Comparison of ENCODE assay signal across 1 cellular context in the genomic region with DNA sequence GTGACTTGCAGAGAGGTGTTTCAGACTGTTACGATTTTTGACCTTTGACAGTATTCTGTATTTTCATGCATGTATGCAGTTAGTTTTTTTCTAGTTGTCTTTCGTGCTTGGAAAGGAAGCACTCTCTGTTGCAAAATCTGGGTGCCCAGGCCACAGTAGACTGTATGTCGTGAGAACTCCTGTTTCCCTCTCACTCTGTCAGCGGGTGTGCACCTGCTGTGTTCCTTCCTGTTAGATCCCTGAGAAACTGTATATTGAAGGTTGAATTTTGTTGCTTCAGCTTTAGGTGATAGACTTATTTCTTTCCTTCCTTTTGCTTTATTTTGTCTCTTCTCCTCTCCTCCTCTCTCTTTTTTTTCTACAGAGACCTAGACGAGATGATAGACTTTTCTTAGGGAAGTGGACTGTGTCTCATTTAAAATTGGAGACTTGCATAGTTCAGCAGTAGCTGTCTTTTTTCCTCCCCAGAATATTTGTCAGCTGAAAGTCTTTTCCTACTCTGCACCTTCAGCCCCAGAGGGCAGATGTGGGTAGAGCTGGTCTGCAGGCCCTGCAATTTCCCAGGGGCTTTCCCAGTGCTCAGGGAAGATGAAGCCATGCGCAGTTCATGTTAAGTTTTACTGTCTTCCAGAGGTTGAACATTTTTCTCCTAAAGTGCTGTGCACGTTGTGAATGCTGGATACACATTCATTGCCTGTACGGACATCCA.
TF ChIP-seq lines count a peak whose summit lies in the region.

No MANE protein-coding gene starts in this region.

TF ChIP-seq in K562, 482 proteins besides CTCF, POLR2A, EP300 and RAD21 (continued from another document and continues in another):
- TF ChIP-seq ZBTB49 (CRISPR knock-in tag; IDR thresholded peaks at IDR 0.05; ENCODE audit: borderline replicate concordance) (no peak), BRD9 (IDR thresholded peaks at IDR 0.05; ENCODE audit: low read depth, partially characterized antibody) (no peak), CCNT2 (IDR thresholded peaks at IDR 0.05; ENCODE audit: borderline replicate concordance, extremely low read depth, insufficient read length, low read depth, low read length) (no peak), FUS (optimal IDR thresholded peaks at IDR 0.05; ENCODE audit: low read depth, low read length) (no peak), ZNF146 (CRISPR knock-in tag; IDR thresholded peaks at IDR 0.05; ENCODE audit: unreplicated experiment) (no peak), KDM4B (IDR thresholded peaks at IDR 0.05; ENCODE audit: borderline replicate concordance in 2 of 2, low read depth in 1 of 2) (no peak), ELF2 (CRISPR knock-in tag; IDR thresholded peaks at IDR 0.05) (no peak), ETV6 (IDR thresholded peaks at IDR 0.05; ENCODE audit: borderline replicate concordance in 1 of 2, low read depth in 2 of 2, low read length in 1 of 2) (no peak), ETV6 (CRISPR knock-in tag; IDR thresholded peaks at IDR 0.05; ENCODE audit: borderline replicate concordance) (no peak), KDM5B (IDR thresholded peaks at IDR 0.05; ENCODE audit: insufficient replicate concordance, low read depth, low read length) (peak; percentile 16), PTRF (tag; IDR thresholded peaks at IDR 0.05) (no peak), CSDE1 (IDR thresholded peaks at IDR 0.05) (no peak), CBFA2T2 (conservative IDR thresholded peaks at IDR 0.05) (no peak), ZNF655 (CRISPR knock-in tag; IDR thresholded peaks at IDR 0.05) (no peak), ZNF184 (CRISPR knock-in tag; IDR thresholded peaks at IDR 0.05) (no peak), THRB (CRISPR knock-in tag; conservative IDR thresholded peaks at IDR 0.05) (no peak), TARDBP (IDR thresholded peaks at IDR 0.05) (no peak), THRAP3 (IDR thresholded peaks at IDR 0.05; ENCODE audit: borderline replicate concordance) (no peak), ZFX (CRISPR knock-in tag; IDR thresholded peaks at IDR 0.05) (0 out of 2 replicates have a peak, but pooled peaks have one; percentile 44), REST (CRISPR knock-in tag; IDR thresholded peaks at IDR 0.05; ENCODE audit: low read depth) (no peak), ESRRA (IDR thresholded peaks at IDR 0.05; ENCODE audit: borderline replicate concordance, low read depth) (no peak), SPI1 (IDR thresholded peaks at IDR 0.05; ENCODE audit: borderline replicate concordance, low read depth, low read length) (0 out of 2 replicates have a peak, but pooled peaks have one; percentile 4), ZZZ3 (IDR thresholded peaks at IDR 0.05) (no peak), DNMT1 (IDR thresholded peaks at IDR 0.05) (no peak), SUPT5H (IDR thresholded peaks at IDR 0.05) (no peak), TRIM28 (IDR thresholded peaks at IDR 0.05) (no peak), POLR2H (tag; IDR thresholded peaks at IDR 0.05; ENCODE audit: low read depth) (no peak), NCOA2 (IDR thresholded peaks at IDR 0.05; ENCODE audit: partially characterized antibody in 2 of 2) (no peak), COPS2 (conservative IDR thresholded peaks at IDR 0.05) (no peak), ADNP (tag; IDR thresholded peaks at IDR 0.05) (no peak), POU5F1 (IDR thresholded peaks at IDR 0.05; ENCODE audit: borderline replicate concordance, low read depth, low read length, partially characterized antibody) (no peak), CHD1 (IDR thresholded peaks at IDR 0.05; ENCODE audit: low read length) (peak; percentile 59), SNAPC5 (CRISPR knock-in tag; IDR thresholded peaks at IDR 0.05) (0 out of 2 replicates have a peak, but pooled peaks have one; percentile 19), SOX6 (IDR thresholded peaks at IDR 0.05) (no peak), GATA2 (CRISPR knock-in tag; IDR thresholded peaks at IDR 0.05) (no peak), GATAD2A (IDR thresholded peaks at IDR 0.05) (no peak), RBM14 (IDR thresholded peaks at IDR 0.05; ENCODE audit: borderline replicate concordance, insufficient read depth, low read depth, low read length) (no peak), LEF1 (IDR thresholded peaks at IDR 0.05) (no peak), ZNF41 (CRISPR knock-in tag; conservative IDR thresholded peaks at IDR 0.05) (no peak), NFIC (IDR thresholded peaks at IDR 0.05) (no peak), ZNF431 (CRISPR knock-in tag; IDR thresholded peaks at IDR 0.05) (no peak)
- TF ChIP-seq, protein P1, sequence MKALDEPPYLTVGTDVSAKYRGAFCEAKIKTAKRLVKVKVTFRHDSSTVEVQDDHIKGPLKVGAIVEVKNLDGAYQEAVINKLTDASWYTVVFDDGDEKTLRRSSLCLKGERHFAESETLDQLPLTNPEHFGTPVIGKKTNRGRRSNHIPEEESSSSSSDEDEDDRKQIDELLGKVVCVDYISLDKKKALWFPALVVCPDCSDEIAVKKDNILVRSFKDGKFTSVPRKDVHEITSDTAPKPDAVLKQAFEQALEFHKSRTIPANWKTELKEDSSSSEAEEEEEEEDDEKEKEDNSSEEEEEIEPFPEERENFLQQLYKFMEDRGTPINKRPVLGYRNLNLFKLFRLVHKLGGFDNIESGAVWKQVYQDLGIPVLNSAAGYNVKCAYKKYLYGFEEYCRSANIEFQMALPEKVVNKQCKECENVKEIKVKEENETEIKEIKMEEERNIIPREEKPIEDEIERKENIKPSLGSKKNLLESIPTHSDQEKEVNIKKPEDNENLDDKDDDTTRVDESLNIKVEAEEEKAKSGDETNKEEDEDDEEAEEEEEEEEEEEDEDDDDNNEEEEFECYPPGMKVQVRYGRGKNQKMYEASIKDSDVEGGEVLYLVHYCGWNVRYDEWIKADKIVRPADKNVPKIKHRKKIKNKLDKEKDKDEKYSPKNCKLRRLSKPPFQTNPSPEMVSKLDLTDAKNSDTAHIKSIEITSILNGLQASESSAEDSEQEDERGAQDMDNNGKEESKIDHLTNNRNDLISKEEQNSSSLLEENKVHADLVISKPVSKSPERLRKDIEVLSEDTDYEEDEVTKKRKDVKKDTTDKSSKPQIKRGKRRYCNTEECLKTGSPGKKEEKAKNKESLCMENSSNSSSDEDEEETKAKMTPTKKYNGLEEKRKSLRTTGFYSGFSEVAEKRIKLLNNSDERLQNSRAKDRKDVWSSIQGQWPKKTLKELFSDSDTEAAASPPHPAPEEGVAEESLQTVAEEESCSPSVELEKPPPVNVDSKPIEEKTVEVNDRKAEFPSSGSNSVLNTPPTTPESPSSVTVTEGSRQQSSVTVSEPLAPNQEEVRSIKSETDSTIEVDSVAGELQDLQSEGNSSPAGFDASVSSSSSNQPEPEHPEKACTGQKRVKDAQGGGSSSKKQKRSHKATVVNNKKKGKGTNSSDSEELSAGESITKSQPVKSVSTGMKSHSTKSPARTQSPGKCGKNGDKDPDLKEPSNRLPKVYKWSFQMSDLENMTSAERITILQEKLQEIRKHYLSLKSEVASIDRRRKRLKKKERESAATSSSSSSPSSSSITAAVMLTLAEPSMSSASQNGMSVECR (CRISPR knock-in tag; IDR thresholded peaks at IDR 0.05): 0 out of 2 replicates have a peak, but pooled peaks have one; percentile 35
- TF ChIP-seq, protein P2, sequence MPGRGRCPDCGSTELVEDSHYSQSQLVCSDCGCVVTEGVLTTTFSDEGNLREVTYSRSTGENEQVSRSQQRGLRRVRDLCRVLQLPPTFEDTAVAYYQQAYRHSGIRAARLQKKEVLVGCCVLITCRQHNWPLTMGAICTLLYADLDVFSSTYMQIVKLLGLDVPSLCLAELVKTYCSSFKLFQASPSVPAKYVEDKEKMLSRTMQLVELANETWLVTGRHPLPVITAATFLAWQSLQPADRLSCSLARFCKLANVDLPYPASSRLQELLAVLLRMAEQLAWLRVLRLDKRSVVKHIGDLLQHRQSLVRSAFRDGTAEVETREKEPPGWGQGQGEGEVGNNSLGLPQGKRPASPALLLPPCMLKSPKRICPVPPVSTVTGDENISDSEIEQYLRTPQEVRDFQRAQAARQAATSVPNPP (IDR thresholded peaks at IDR 0.05; ENCODE audit: borderline replicate concordance, insufficient read depth, insufficient read length): no peak
- TF ChIP-seq, protein P3, sequence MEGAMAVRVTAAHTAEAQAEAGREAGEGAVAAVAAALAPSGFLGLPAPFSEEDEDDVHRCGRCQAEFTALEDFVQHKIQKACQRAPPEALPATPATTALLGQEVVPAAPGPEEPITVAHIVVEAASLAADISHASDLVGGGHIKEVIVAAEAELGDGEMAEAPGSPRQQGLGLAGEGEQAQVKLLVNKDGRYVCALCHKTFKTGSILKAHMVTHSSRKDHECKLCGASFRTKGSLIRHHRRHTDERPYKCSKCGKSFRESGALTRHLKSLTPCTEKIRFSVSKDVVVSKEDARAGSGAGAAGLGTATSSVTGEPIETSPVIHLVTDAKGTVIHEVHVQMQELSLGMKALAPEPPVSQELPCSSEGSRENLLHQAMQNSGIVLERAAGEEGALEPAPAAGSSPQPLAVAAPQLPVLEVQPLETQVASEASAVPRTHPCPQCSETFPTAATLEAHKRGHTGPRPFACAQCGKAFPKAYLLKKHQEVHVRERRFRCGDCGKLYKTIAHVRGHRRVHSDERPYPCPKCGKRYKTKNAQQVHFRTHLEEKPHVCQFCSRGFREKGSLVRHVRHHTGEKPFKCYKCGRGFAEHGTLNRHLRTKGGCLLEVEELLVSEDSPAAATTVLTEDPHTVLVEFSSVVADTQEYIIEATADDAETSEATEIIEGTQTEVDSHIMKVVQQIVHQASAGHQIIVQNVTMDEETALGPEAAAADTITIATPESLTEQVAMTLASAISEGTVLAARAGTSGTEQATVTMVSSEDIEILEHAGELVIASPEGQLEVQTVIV (CRISPR knock-in tag; IDR thresholded peaks at IDR 0.05; ENCODE audit: borderline replicate concordance): no peak
- TF ChIP-seq, protein P4, sequence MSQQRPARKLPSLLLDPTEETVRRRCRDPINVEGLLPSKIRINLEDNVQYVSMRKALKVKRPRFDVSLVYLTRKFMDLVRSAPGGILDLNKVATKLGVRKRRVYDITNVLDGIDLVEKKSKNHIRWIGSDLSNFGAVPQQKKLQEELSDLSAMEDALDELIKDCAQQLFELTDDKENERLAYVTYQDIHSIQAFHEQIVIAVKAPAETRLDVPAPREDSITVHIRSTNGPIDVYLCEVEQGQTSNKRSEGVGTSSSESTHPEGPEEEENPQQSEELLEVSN (IDR thresholded peaks at IDR 0.05; ENCODE audit: borderline replicate concordance in 1 of 2, extremely low read depth in 1 of 2, insufficient read depth in 1 of 2, insufficient read length in 1 of 2, low read depth in 1 of 2, low read length in 1 of 2, poor library complexity in 1 of 2, severe bottlenecking in 1 of 2): peak in 1 of 2 experiments; percentile 20
